Comparison of ENCODE assay signal across 19 cellular contexts in the genomic region with DNA sequence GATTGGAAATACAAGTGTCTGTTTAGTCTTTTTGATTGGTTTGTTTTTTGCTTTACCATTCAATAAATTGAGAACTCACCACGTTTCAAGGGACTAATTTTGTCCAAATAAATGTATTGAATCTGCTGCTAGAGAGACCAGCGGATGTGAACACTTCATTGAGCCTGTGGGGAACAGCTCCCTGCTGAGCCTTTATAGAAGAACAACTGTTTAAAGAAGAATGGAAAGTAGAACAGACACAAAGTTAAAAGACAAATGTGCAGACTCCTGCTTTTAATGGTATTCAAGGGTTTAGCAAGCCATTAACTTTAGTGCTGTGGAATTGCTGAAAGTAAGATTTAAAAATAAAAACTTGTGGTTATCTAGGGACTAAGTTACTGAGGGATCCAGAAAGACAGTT.
DNase-seq lines count a peak whose midpoint lies in the region; ATAC-seq and TF ChIP-seq lines count a peak whose summit lies in the region.
"Had no signal": no experiment of that assay in that cellular context is flagged by ENCODE, and none has a peak within 500 bp of the region (broad histone marks: within the 10 kb centered on the region; RNA-seq: fewer than 3 reads in every experiment).

No MANE protein-coding gene starts in this region.

- H3K4me3 Mint-ChIP-seq in GM23338: no peak overlapping the region

- no peaks in the 10 kb centered on the region for H3K9me3 ChIP-seq in A673 (ENCODE audit: low read depth, low read length, poor library complexity, severe bottlenecking)
- H3K9me3 ChIP-seq in SU-DHL-6 (ENCODE audit: insufficient read depth, low read length): peaks cover 9% of the 10 kb centered on the region; the same call in 1 of the 2 replicates

- no peak overlapping the region for H3K9ac ChIP-seq in SU-DHL-6 (ENCODE audit: low read length)

- peaks cover 3% of the 10 kb centered on the region; the same call in 1 of the 3 replicates for H3K36me3 Mint-ChIP-seq in GM23338 (ENCODE audit: low read depth)

- H3F3A ChIP-seq in GM23338 (replicated peaks; ENCODE audit: low read depth): no peaks in the 10 kb centered on the region
- H3F3A ChIP-seq in SU-DHL-6 (ENCODE audit: insufficient read depth): no peaks in the 10 kb centered on the region

- H3K27me3 Mint-ChIP-seq in GM23338 (ENCODE audit: insufficient read depth, low read depth, poor library complexity): no peaks in the 10 kb centered on the region

- no peaks in the 10 kb centered on the region for H3K36me3 ChIP-seq in A673 (ENCODE audit: insufficient read depth, low read length, poor library complexity, severe bottlenecking)
- no peaks in the 10 kb centered on the region for H3K36me3 ChIP-seq in GM23338 (ENCODE audit: insufficient read depth)
- no peaks in the 10 kb centered on the region for H3K36me3 ChIP-seq in SU-DHL-6 (ENCODE audit: low read length)

- CTCF ChIA-PET in A673 (lab: Charles Lee): no interaction called here

- TF ChIP-seq CTCF in A673 (conservative IDR thresholded peaks at IDR 0.05; ENCODE audit: low read depth, low read length) (no peak), GM23338 (conservative IDR thresholded peaks at IDR 0.05; ENCODE audit: low read depth in 2 of 2) (no peak), SU-DHL-6 (IDR thresholded peaks at IDR 0.05; ENCODE audit: insufficient read depth, low read length, poor library complexity, severe bottlenecking) (no peak)

- no TSS peak for BruUV-seq in A673 (replicated peaks; lab: Mats Ljungman, UMichigan)

- H3K4me1 ChIP-seq in A673 (ENCODE audit: insufficient read depth, low read length, poor library complexity, severe bottlenecking): peaks cover 12% of the 10 kb centered on the region
- no peaks in the 10 kb centered on the region for H3K4me1 ChIP-seq in GM23338 (ENCODE audit: insufficient read depth)

- H4K20me1 ChIP-seq in GM23338 (replicated peaks; ENCODE audit: insufficient read depth) (no peaks in the 10 kb centered on the region), SU-DHL-6 (ENCODE audit: low read depth, low read length) (no peaks in the 10 kb centered on the region)

- DNase-seq in A673 (ENCODE audit: low spot score) (peak; percentile 73), GM23338 (ENCODE audit: low spot score) (peak; percentile 1), iPS-NIHi11 (ENCODE audit: low spot score) (peak; percentile 12)
- DNase-seq: ACHN, AML-193, GF-D8, KG1, NCI-H1105 treated with DMSO at 0.1 percent for 48 hours, NCI-H187 treated with DMSO at 0.1 percent for 48 hours, NCI-H2227 treated with DMSO at 0.1 percent for 48 hours, NCI-H524 treated with DMSO at 0.1 percent for 48 hours, SW 1271, T-helper 2 cell had no signal

- H3K27ac Mint-ChIP-seq in GM23338: peak overlapping the region; percentile 57; the same call in 1 of the 2 replicates

- H2AFZ ChIP-seq in GM23338 (no peak overlapping the region), SU-DHL-6 (ENCODE audit: low read depth, low read length, severe bottlenecking) (peak overlapping the region; percentile 36)

- H3K4me3 ChIP-seq in A673 (ENCODE audit: low read depth, low read length, poor library complexity, severe bottlenecking): no peak overlapping the region
- H3K4me3 ChIP-seq in GM23338: no peak overlapping the region
- no peak overlapping the region for H3K4me3 ChIP-seq in SU-DHL-6 (ENCODE audit: insufficient read depth, low read length, poor library complexity, severe bottlenecking)

- H3K4me1 Mint-ChIP-seq in GM23338: peaks cover 6% of the 10 kb centered on the region; the same call in 2 of the 3 replicates

- no peak overlapping the region for H3K4me2 ChIP-seq in GM23338
- H3K4me2 ChIP-seq in SU-DHL-6 (ENCODE audit: low read depth, low read length, poor library complexity, severe bottlenecking): no peak overlapping the region

- POLR2A ChIA-PET in A673 (lab: Charles Lee; ENCODE audit: low non-redundant PET): no interaction called here

- no peaks in the 10 kb centered on the region for H3K27me3 ChIP-seq in A673 (replicated peaks; ENCODE audit: insufficient read depth, low read depth, low read length, poor library complexity)
- H3K27me3 ChIP-seq in GM23338 (ENCODE audit: insufficient read depth): no peaks in the 10 kb centered on the region
- no peaks in the 10 kb centered on the region for H3K27me3 ChIP-seq in SU-DHL-6 (ENCODE audit: low read length)

- H3K79me2 ChIP-seq in GM23338 (replicated peaks; ENCODE audit: insufficient read depth) (no peaks in the 10 kb centered on the region), SU-DHL-6 (ENCODE audit: insufficient read depth, low read length) (no peaks in the 10 kb centered on the region)

- H3K27ac ChIP-seq in A673 (ENCODE audit: low read depth, low read length, poor library complexity, severe bottlenecking) (no peak overlapping the region), GM23338 (ENCODE audit: low read depth) (no peak overlapping the region), SU-DHL-6 (ENCODE audit: low read depth, low read length) (no peak overlapping the region)
- H3K27ac ChIP-seq: C4-2B had no signal

- ATAC-seq in GM23338: no peak
- ATAC-seq in HG03108 (IDR thresholded peaks at IDR 0.05; ENCODE audit: unreplicated experiment): no peak
- no peak for ATAC-seq in HG02840 (IDR thresholded peaks at IDR 0.05; ENCODE audit: low FRiP score, unreplicated experiment)
- ATAC-seq in GM18861 (IDR thresholded peaks at IDR 0.05; ENCODE audit: unreplicated experiment): no peak
- ATAC-seq: Right ventricle myocardium inferior had no signal

- H3K9me3 Mint-ChIP-seq in GM23338: peaks cover 10% of the 10 kb centered on the region; the same call in 2 of the 3 replicates

- intact Hi-C loops in A673 (cut with micrococcal nuclease; ENCODE audit: unreplicated experiment): no loop called here

- H3K9me2 ChIP-seq in GM23338 (ENCODE audit: insufficient read depth) (no peaks in the 10 kb centered on the region), SU-DHL-6 (replicated peaks; ENCODE audit: insufficient read depth, low read length) (no peaks in the 10 kb centered on the region)

TF ChIP-seq in GM23338, 12 proteins besides CTCF, POLR2A, EP300 and RAD21:
- TF ChIP-seq, protein P1, sequence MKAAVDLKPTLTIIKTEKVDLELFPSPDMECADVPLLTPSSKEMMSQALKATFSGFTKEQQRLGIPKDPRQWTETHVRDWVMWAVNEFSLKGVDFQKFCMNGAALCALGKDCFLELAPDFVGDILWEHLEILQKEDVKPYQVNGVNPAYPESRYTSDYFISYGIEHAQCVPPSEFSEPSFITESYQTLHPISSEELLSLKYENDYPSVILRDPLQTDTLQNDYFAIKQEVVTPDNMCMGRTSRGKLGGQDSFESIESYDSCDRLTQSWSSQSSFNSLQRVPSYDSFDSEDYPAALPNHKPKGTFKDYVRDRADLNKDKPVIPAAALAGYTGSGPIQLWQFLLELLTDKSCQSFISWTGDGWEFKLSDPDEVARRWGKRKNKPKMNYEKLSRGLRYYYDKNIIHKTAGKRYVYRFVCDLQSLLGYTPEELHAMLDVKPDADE (IDR thresholded peaks at IDR 0.05): no peak
- TF ChIP-seq EZH2phosphoT487 (IDR thresholded peaks at IDR 0.05; ENCODE audit: unreplicated experiment): no peak
- no peak for TF ChIP-seq POLR2AphosphoS5 (IDR thresholded peaks at IDR 0.05; ENCODE audit: low read depth)

Comparison
In these comparisons a context has a peak if more than half of its experiments do, and no peak if none do; other contexts are left out.
1. DNase-seq: peak in every context shown above with its lines; median percentile 73 in A673; 12 in iPS-NIHi11; 1 in GM23338.